Comparison of ENCODE assay signal across 10 cellular contexts in the genomic region with DNA sequence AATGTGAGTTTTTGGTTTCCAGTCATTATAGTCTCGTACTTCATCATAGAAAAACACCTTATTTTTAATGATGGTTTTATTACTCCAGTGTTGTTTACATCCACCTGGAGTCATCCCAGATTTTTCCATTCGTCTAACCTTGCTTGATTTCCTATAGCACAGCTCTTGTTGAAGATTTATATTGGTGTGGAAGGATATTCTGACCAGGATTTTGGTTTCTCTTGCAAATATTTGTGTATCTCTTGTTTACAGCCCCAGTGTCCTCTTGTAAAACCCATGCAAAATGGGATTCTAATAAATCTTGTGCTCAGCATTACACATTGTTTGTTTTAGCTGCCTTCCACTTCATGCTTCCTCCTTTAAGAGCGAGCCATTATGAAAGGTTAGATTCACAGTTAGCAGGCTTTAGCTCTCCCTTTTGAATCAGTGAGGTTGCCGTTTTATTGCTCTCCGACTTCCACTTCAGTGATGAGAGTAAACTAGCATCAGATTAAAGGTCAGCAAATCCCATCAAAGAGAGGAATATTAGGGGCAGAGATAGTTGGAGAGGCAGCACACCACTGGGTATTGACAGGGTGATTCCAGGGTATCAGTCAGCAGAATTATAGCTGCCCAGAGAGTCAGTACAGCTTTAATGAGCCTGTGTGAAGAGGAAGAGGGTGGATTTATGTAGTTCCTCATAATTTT.
DNase-seq lines count a peak whose midpoint lies in the region; ATAC-seq and TF ChIP-seq lines count a peak whose summit lies in the region.
"Had no signal": no experiment of that assay in that cellular context is flagged by ENCODE, and none has a peak within 500 bp of the region (broad histone marks: within the 10 kb centered on the region; RNA-seq: fewer than 3 reads in every experiment).

No MANE protein-coding gene starts in this region.

- peaks cover 26% of the 10 kb centered on the region for H3K4me1 Mint-ChIP-seq in CD14-positive monocyte

- H3K27me3 ChIP-seq in effector memory CD4-positive, alpha-beta T cell (replicated peaks; ENCODE audit: control insufficient read depth, insufficient read depth, low read length, poor library complexity, severe bottlenecking): no peaks in the 10 kb centered on the region

- TF ChIP-seq CTCF in CD14-positive monocyte (IDR thresholded peaks at IDR 0.05): no peak
- TF ChIP-seq CTCF in LNCaP clone FGC (IDR thresholded peaks at IDR 0.05; ENCODE audit: control insufficient read depth, extremely low read depth, insufficient read depth): no peak

- no peaks in the 10 kb centered on the region for H3K36me3 ChIP-seq in effector memory CD4-positive, alpha-beta T cell (ENCODE audit: control insufficient read depth, insufficient read depth, low read length)

- intact Hi-C loops in CD14-positive monocyte (cut with micrococcal nuclease): no loop called here

- no peaks in the 10 kb centered on the region for H3K9me3 ChIP-seq in effector memory CD4-positive, alpha-beta T cell (ENCODE audit: control insufficient read depth, low read length)

- H3K27ac Mint-ChIP-seq in CD14-positive monocyte: peak overlapping the region; percentile 80 to 96 (median 88)

- no peak overlapping the region for H3K27ac ChIP-seq in effector memory CD4-positive, alpha-beta T cell (ENCODE audit: insufficient read depth, low read length, poor library complexity, severe bottlenecking)

- peak overlapping the region; percentile 28 for H3K4me3 ChIP-seq in LNCaP clone FGC (ENCODE audit: low read depth, low read length)
- no peak overlapping the region for H3K4me3 ChIP-seq in effector memory CD4-positive, alpha-beta T cell (ENCODE audit: insufficient read depth, low read depth, low read length, poor library complexity, severe bottlenecking)

- H3K4me1 ChIP-seq in effector memory CD4-positive, alpha-beta T cell (ENCODE audit: control insufficient read depth, insufficient read depth, low read length, poor library complexity, severe bottlenecking): no peaks in the 10 kb centered on the region

- no peaks in the 10 kb centered on the region for H3K36me3 Mint-ChIP-seq in CD14-positive monocyte

- DNase-seq in CD14-positive monocyte (ENCODE audit: low spot score) (no peak), LNCaP clone FGC (ENCODE audit: low read depth) (peak; percentile 98), NOMO-1 treated with DMSO at 0.1 percent for 48 hours (lab: John Stamatoyannopoulos, UW; ENCODE audit: unreplicated experiment) (peak; percentile 88), left lobe of liver (ENCODE audit: low spot score) (no peak), NCI-H1048 (lab: John Stamatoyannopoulos, UW) (no peak), COLO829 (ENCODE audit: low spot score) (no peak)
- no peak for DNase-seq in effector memory CD4-positive, alpha-beta T cell
- DNase-seq: activated CD8-positive, alpha-beta memory T cell treated with anti-CD3 and anti-CD28 coated beads for 24 hours; C1 segment of cervical spinal cord had no signal

- ATAC-seq in left lobe of liver (peak; percentile 42), esophagus mucosa (no peak)

- peak overlapping the region; percentile 74 to 97 for H3K4me3 Mint-ChIP-seq in CD14-positive monocyte

- no peaks in the 10 kb centered on the region for H3K9me3 Mint-ChIP-seq in CD14-positive monocyte

- H3K27me3 Mint-ChIP-seq in CD14-positive monocyte (ENCODE audit: low read depth in 3 of 3): no peaks in the 10 kb centered on the region

Comparison
In these comparisons a context has a peak if more than half of its experiments do, and no peak if none do; other contexts are left out.
1. DNase-seq: peak in LNCaP clone FGC (single experiment) and NOMO-1 treated with DMSO at 0.1 percent for 48 hours (single experiment); none in CD14-positive monocyte (single experiment), left lobe of liver (single experiment), NCI-H1048 (single experiment), COLO829 (single experiment) and effector memory CD4-positive, alpha-beta T cell (0 of 3).